9 cellular contexts compared by ENCODE assay signal in genomic region chr17:33038740-33039139, GRCh38. TPM values are rescaled to one million over a fixed set of nuclear protein-coding genes. Genes with fewer than 3 reads are reported as not detected.
DNase-seq lines count a peak whose midpoint lies in the region; ATAC-seq and TF ChIP-seq lines count a peak whose summit lies in the region.
"Had no signal": no experiment of that assay in that cellular context is flagged by ENCODE, and none has a peak within 500 bp of the region (broad histone marks: within the 10 kb centered on the region; RNA-seq: fewer than 3 reads in every experiment).

No MANE protein-coding gene starts in this region.

- TF ChIP-seq CTCF in Peyer's patch (IDR thresholded peaks at IDR 0.05) (peak in 4 of 6 experiments; percentile 31 to 58 (median 54)), fibroblast of mammary gland (conservative IDR thresholded peaks at IDR 0.05; ENCODE audit: control insufficient read depth, insufficient read depth, low read depth, low read length) (peak; percentile 64)

- intact Hi-C loops in posterior cingulate gyrus (cut with DNase I) = loop anchor here (5.0 to 10.0 kb wide), 2 partner anchors 254 to 636 kb away; partner anchors contain the start of gene ASIC2

- H3K4me1 ChIP-seq in Peyer's patch = no peaks in the 10 kb centered on the region

- H3K4me3 ChIP-seq in Peyer's patch (no peak overlapping the region), fibroblast of mammary gland (ENCODE audit: control insufficient read depth, low read depth, low read length) (no peak overlapping the region)

- TF ChIP-seq POLR2A in Peyer's patch (IDR thresholded peaks at IDR 0.05) = no peak

- H3K27me3 ChIP-seq in Peyer's patch = no peaks in the 10 kb centered on the region

- no peaks in the 10 kb centered on the region for H3K36me3 ChIP-seq in Peyer's patch

- peak; percentile 18 to 25 for DNase-seq in stimulated activated CD4-positive, alpha-beta T cell treated with anti-CD3 and anti-CD28 coated beads, Interleukin-2, amount 100 ng/mL, for 48 hours
- no peak for DNase-seq in stimulated activated CD4-positive, alpha-beta T cell treated with anti-CD3 and anti-CD28 coated beads, Interleukin-1b, Interleukin-23, amount 100 ng/mL, for 48 hours
- DNase-seq in Peyer's patch = peak in 2 of 3 donors; percentile 49 to 58
- peak; percentile 37 for DNase-seq in fibroblast of mammary gland (ENCODE audit: low read depth)
- DNase-seq in posterior cingulate gyrus = peak in 7 of 10 donors; percentile 28 to 95 (median 59)

- H3K27ac ChIP-seq in Peyer's patch = no peak overlapping the region

- H3K9me3 ChIP-seq in Peyer's patch = no peaks in the 10 kb centered on the region

- ATAC-seq in HG02840 (IDR thresholded peaks at IDR 0.05; ENCODE audit: low FRiP score, unreplicated experiment) (no peak), GM19351 (IDR thresholded peaks at IDR 0.05; ENCODE audit: unreplicated experiment) (no peak), HG03097 (IDR thresholded peaks at IDR 0.05; ENCODE audit: low FRiP score, unreplicated experiment) (no peak)

RNA-seq across cellular contexts. Expression of gene SPACA3, which starts 47.1 kb away (rescaled TPM):
- total RNA-seq in Peyer's patch = not detected
- total RNA-seq: aorta had no signal
